Comparison of ENCODE assay signal across 9 cellular contexts in the genomic region with DNA sequence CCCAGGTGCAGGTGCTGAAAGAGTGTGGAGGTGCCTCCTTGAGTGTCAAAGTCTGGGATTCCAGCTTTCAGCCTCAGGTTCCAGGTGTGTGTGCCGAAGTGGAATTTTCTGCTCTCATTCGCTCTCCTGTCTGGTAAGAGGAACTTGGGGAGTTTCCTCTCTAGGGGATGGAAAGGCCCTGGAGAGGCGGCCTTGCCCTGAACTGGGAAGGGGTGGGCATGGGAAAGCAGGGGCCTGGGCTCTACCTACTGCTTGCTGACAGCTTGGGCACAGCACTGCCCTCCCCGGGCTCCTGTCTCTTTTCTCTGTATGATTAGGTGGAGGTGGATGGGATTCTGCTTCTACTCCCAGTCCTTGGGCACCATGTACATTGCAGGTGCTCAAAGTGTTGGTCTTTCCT.
"Had no signal": no experiment of that assay in that cellular context is flagged by ENCODE, and none has a peak within 500 bp of the region (broad histone marks: within the 10 kb centered on the region; RNA-seq: fewer than 3 reads in every experiment).

No MANE protein-coding gene starts in this region.

- H3K4me1 ChIP-seq: HAP-1 had no signal

- H3K27ac Mint-ChIP-seq: GM23338, H9, HFFc6 had no signal

- H3K27ac ChIP-seq: GM23248 had no signal

- H3K4me3 Mint-ChIP-seq: GM23338, H9, HFFc6 had no signal

- H3K9ac ChIP-seq: GM23248 had no signal

- H3K9me3 ChIP-seq: HAP-1 had no signal

- H3K36me3 ChIP-seq: HAP-1 had no signal

- H3K4me3 ChIP-seq: GM23248, GM23338, HAP-1 had no signal

- FAIRE-seq: H1, H54 had no signal

- H3K4me1 Mint-ChIP-seq: GM23338, H9 had no signal

- DNase-seq: GM23248, GOT3, H9, HCEC 1CT, HFFc6 had no signal
